Comparison of ENCODE assay signal across 16 cellular contexts in genomic region chr11:94785509-94785908, GRCh38. TPM values are rescaled to one million over a fixed set of nuclear protein-coding genes. Genes with fewer than 3 reads are reported as not detected.
DNase-seq lines count a peak whose midpoint lies in the region; ATAC-seq and TF ChIP-seq lines count a peak whose summit lies in the region.
"Had no signal": no experiment of that assay in that cellular context is flagged by ENCODE, and none has a peak within 500 bp of the region (broad histone marks: within the 10 kb centered on the region; RNA-seq: fewer than 3 reads in every experiment).

No MANE protein-coding gene starts in this region.

- CTCF ChIA-PET in activated CD4-positive, alpha-beta memory T cell treated with anti-CD3 and anti-CD28 coated beads for 36 hours (lab: Charles Lee): interaction anchor here (0.6 to 1.7 kb wide), 5 partner anchors 9 to 873 kb away, joined by 3 to 13 read pairs (median 3); no protein-coding TSS in a partner anchor

- 44% methylated on average over 4 of the region's 4 CpGs for WGBS in right cardiac atrium

- peak overlapping the region; percentile 48 for H3K27ac Mint-ChIP-seq in type B pancreatic cell
- H3K27ac Mint-ChIP-seq in activated CD4-positive, alpha-beta memory T cell treated with anti-CD3 and anti-CD28 coated beads for 36 hours: no peak overlapping the region
- H3K27ac Mint-ChIP-seq: activated CD8-positive, alpha-beta T cell treated with anti-CD3 and anti-CD28 coated beads for 36 hours; activated naive CD4-positive, alpha-beta T cell treated with anti-CD3 and anti-CD28 coated beads, Interleukin-2, amount 50 U/mL, for 24 hours; activated T-cell treated with anti-CD3 and anti-CD28 coated beads, Interleukin-2, amount 50 U/mL, for 24 hours; T-cell had no signal

- H3K27me3 ChIP-seq in right cardiac atrium (ENCODE audit: control insufficient read depth, insufficient read depth): no peaks in the 10 kb centered on the region
- H3K27me3 ChIP-seq: vagina had no signal

- peaks cover 4% of the 10 kb centered on the region for H3K36me3 Mint-ChIP-seq in type B pancreatic cell
- H3K36me3 Mint-ChIP-seq in activated CD4-positive, alpha-beta memory T cell treated with anti-CD3 and anti-CD28 coated beads for 36 hours: no peaks in the 10 kb centered on the region
- H3K36me3 Mint-ChIP-seq: activated naive CD4-positive, alpha-beta T cell treated with anti-CD3 and anti-CD28 coated beads, Interleukin-2, amount 50 U/mL, for 24 hours; T-cell had no signal

- H3K36me3 ChIP-seq in SK-N-MC (ENCODE audit: insufficient read depth, low read length): no peaks in the 10 kb centered on the region
- H3K36me3 ChIP-seq: vagina had no signal

- H3K4me1 Mint-ChIP-seq in type B pancreatic cell (ENCODE audit: unreplicated experiment): peaks cover 53% of the 10 kb centered on the region
- peaks cover 5% of the 10 kb centered on the region for H3K4me1 Mint-ChIP-seq in activated CD4-positive, alpha-beta memory T cell treated with anti-CD3 and anti-CD28 coated beads for 36 hours (ENCODE audit: low read depth)

- intact Hi-C loops in right cardiac atrium (cut with DNase I) (no loop called here), Right ventricle myocardium superior (cut with DNase I) (no loop called here)
- intact Hi-C loops in activated CD4-positive, alpha-beta memory T cell treated with anti-CD3 and anti-CD28 coated beads for 36 hours (cut with micrococcal nuclease): loop anchor here (10.0 kb wide), 1 partner anchor 161 kb away; no protein-coding TSS in a partner anchor

- no peaks in the 10 kb centered on the region for H3K9me3 Mint-ChIP-seq in type B pancreatic cell
- no peaks in the 10 kb centered on the region for H3K9me3 Mint-ChIP-seq in activated CD4-positive, alpha-beta memory T cell treated with anti-CD3 and anti-CD28 coated beads for 36 hours
- H3K9me3 Mint-ChIP-seq: activated CD8-positive, alpha-beta T cell treated with anti-CD3 and anti-CD28 coated beads for 36 hours; activated naive CD4-positive, alpha-beta T cell treated with anti-CD3 and anti-CD28 coated beads, Interleukin-2, amount 50 U/mL, for 24 hours; activated T-cell treated with anti-CD3 and anti-CD28 coated beads, Interleukin-2, amount 50 U/mL, for 24 hours; T-cell had no signal

- ATAC-seq in right cardiac atrium: no peak
- ATAC-seq in Right ventricle myocardium superior (ENCODE audit: poor library complexity): no peak
- ATAC-seq in HG03520 (IDR thresholded peaks at IDR 0.05; ENCODE audit: unreplicated experiment): no peak
- ATAC-seq: activated CD8-positive, alpha-beta T cell treated with anti-CD3 and anti-CD28 coated beads for 36 hours; T-cell had no signal

- H3K27ac ChIP-seq in right cardiac atrium (ENCODE audit: low read length) (peak overlapping the region; percentile 48), SK-N-MC (peak overlapping the region; percentile 15; the same call in 1 of the 2 replicates)
- H3K27ac ChIP-seq: parathyroid adenoma, vagina had no signal

- no peak overlapping the region for H3K4me3 Mint-ChIP-seq in type B pancreatic cell
- H3K4me3 Mint-ChIP-seq in activated CD4-positive, alpha-beta memory T cell treated with anti-CD3 and anti-CD28 coated beads for 36 hours: no peak overlapping the region
- H3K4me3 Mint-ChIP-seq: activated CD8-positive, alpha-beta T cell treated with anti-CD3 and anti-CD28 coated beads for 36 hours; activated naive CD4-positive, alpha-beta T cell treated with anti-CD3 and anti-CD28 coated beads, Interleukin-2, amount 50 U/mL, for 24 hours; activated T-cell treated with anti-CD3 and anti-CD28 coated beads, Interleukin-2, amount 50 U/mL, for 24 hours; T-cell had no signal

- H3K9ac ChIP-seq in SK-N-MC (ENCODE audit: insufficient read length): no peak overlapping the region
- H3K9ac ChIP-seq: parathyroid adenoma had no signal

- no peak for TF ChIP-seq CTCF in type B pancreatic cell (conservative IDR thresholded peaks at IDR 0.05)

- peaks cover 19% of the 10 kb centered on the region for H3K4me1 ChIP-seq in right cardiac atrium (ENCODE audit: control insufficient read depth, insufficient read depth, low read length)

- H3K9me3 ChIP-seq in right cardiac atrium (ENCODE audit: control insufficient read depth, low read length) (no peaks in the 10 kb centered on the region), SK-N-MC (ENCODE audit: low read depth, low read length) (no peaks in the 10 kb centered on the region)
- H3K9me3 ChIP-seq: vagina had no signal

- DNase-seq in right cardiac atrium: peak in 1 of 3 donors; percentile 47
- no peak for DNase-seq in Right ventricle myocardium superior
- DNase-seq in SK-N-MC (ENCODE audit: low read depth, low spot score): no peak
- peak; percentile 41 to 50 for DNase-seq in lung microvascular endothelial cell (ENCODE audit: low read depth in 2 of 2)
- no peak for DNase-seq in type B pancreatic cell (ENCODE audit: extremely low spot score, unreplicated experiment)
- no peak for DNase-seq in NCI-H1105 (lab: John Stamatoyannopoulos, UW)
- DNase-seq in activated CD4-positive, alpha-beta memory T cell treated with anti-CD3 and anti-CD28 coated beads for 36 hours: no peak
- DNase-seq: activated CD8-positive, alpha-beta T cell treated with anti-CD3 and anti-CD28 coated beads for 36 hours; activated T-cell treated with anti-CD3 and anti-CD28 coated beads, Interleukin-2, amount 50 U/mL, for 24 hours; NCI-H2029 treated with DMSO at 0.1 percent for 48 hours; stimulated activated CD4-positive, alpha-beta T cell treated with anti-CD3 and anti-CD28 coated beads, Interleukin-2, amount 100 ng/mL, for 48 hours; T-cell had no signal

- H3K4me3 ChIP-seq in right cardiac atrium (ENCODE audit: low read length) (no peak overlapping the region), SK-N-MC (0 out of 2 replicates have a peak overlapping the region, but pooled peaks have one; percentile 1)
- H3K4me3 ChIP-seq: vagina had no signal

- H3K27me3 Mint-ChIP-seq in type B pancreatic cell: no peaks in the 10 kb centered on the region
- H3K27me3 Mint-ChIP-seq in activated CD4-positive, alpha-beta memory T cell treated with anti-CD3 and anti-CD28 coated beads for 36 hours: peaks cover 1% of the 10 kb centered on the region

- POLR2A ChIA-PET in activated CD4-positive, alpha-beta memory T cell treated with anti-CD3 and anti-CD28 coated beads for 36 hours (lab: Charles Lee): no interaction called here

RNA-seq across cellular contexts. Expression of gene AMOTL1, which starts 17.4 kb away (rescaled TPM):
- total RNA-seq in right cardiac atrium: 10 to 100 TPM; 46.6 to 84.1 (median 55.3) TPM
- polyA plus RNA-seq in right cardiac atrium: 15.2 TPM
- total RNA-seq in Right ventricle myocardium superior: 45.5 TPM
- 29.8 and 31.8 TPM in 2 replicates for total RNA-seq in lung microvascular endothelial cell
- total RNA-seq in type B pancreatic cell (ENCODE audit: low replicate concordance): 64.8 and 93.5 TPM in 2 replicates
- under 1 TPM; 0.24 to 0.31 TPM for total RNA-seq in activated CD4-positive, alpha-beta memory T cell treated with anti-CD3 and anti-CD28 coated beads for 36 hours

Comparison
In these comparisons a context has a peak if more than half of its experiments do, and no peak if none do; other contexts are left out.
1. DNase-seq: peak in lung microvascular endothelial cell (2 of 2); none in Right ventricle myocardium superior (single experiment), SK-N-MC (single experiment), type B pancreatic cell (single experiment), NCI-H1105 (single experiment) and activated CD4-positive, alpha-beta memory T cell treated with anti-CD3 and anti-CD28 coated beads for 36 hours (single experiment).
2. RNA of gene AMOTL1, which starts 17.4 kb away (total RNA-seq): 64.8 to 93.5 TPM in type B pancreatic cell, 46.6 to 84.1 TPM in right cardiac atrium, 45.5 TPM in Right ventricle myocardium superior (single experiment) and 29.8 to 31.8 TPM in lung microvascular endothelial cell; 0.24 to 0.31 TPM in activated CD4-positive, alpha-beta memory T cell treated with anti-CD3 and anti-CD28 coated beads for 36 hours; every median in the first group is over 10 times any median in the second.